Comparison of ENCODE assay signal across 20 cellular contexts in the genomic region with DNA sequence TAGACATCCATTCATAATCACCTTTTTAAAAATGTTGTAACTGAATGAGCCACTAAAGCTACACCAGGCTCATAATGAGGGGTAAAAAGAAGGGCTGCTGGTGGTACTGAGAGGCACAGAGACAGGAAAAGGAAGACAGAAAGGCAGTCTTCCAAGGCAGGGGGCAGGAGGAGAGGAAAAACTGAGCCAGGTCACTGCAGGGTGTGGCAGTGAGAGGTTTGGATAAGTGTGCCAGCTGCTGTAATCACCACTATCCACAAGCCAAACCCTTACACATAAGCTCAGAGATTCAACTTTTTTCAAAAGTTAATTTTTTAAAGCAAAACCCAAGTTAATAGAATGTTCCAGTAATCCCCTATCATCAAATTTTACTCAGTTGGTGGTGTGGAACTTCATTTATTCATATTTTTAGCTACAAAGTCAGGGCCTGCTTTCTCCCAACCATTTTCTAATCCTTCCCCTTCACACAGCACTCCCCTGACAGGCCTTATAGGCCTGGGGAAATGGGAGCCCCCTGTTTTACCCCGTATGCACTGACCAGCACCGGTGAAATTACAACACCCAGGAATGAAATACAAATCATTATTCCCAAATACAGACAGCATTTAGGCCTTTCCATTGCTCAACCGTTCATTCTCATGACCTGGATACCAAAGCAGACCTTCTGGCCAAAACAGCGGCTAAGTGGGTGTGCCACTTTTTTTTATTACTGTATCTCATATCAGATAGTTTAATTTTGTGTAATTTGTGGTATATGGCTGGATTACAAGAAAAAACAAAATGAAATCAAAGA.
A peak's percentile ranks its signal among the peaks of the same experiment; 100 is the strongest.
DNase-seq lines count a peak whose midpoint lies in the region; ATAC-seq and TF ChIP-seq lines count a peak whose summit lies in the region.
"Had no signal": no experiment of that assay in that cellular context is flagged by ENCODE, and none has a peak within 500 bp of the region (broad histone marks: within the 10 kb centered on the region; RNA-seq: fewer than 3 reads in every experiment).

No MANE protein-coding gene starts in this region.

- no peak overlapping the region for H2BK12ac ChIP-seq in H9 (ENCODE audit: insufficient read length, low read depth, low read length)

- H2AFZ ChIP-seq in H9 (ENCODE audit: low read length) = no peak overlapping the region

- no peak for TF ChIP-seq POLR2A in Peyer's patch (IDR thresholded peaks at IDR 0.05)

- no peaks in the 10 kb centered on the region for H3K9me3 ChIP-seq in H9 (ENCODE audit: control insufficient read depth, low read depth, low read length)
- H3K9me3 ChIP-seq in subcutaneous abdominal adipose tissue (ENCODE audit: control insufficient read depth in 5 of 5, low read length in 5 of 5) = no peaks in the 10 kb centered on the region
- H3K9me3 ChIP-seq in Peyer's patch = no peaks in the 10 kb centered on the region
- H3K9me3 ChIP-seq: adrenal gland, BLaER1, pancreas, testis had no signal

- no peak overlapping the region for H3K4ac ChIP-seq in H9 (ENCODE audit: low read depth, low read length)

- H3K27ac Mint-ChIP-seq in H9 = peak overlapping the region in 2 of 3 experiments; percentile 13 to 78; a peak in 1 of 7 replicates
- H3K27ac Mint-ChIP-seq in MCF 10A (ENCODE audit: low read depth, unreplicated experiment) = peak overlapping the region; percentile 84
- H3K27ac Mint-ChIP-seq in activated T-helper 2 cell treated with anti-CD3 and anti-CD28 coated beads, Interferon-gamma antibody, Interleukin-2, Interleukin-4, amounts not matched to agents 10 μg/mL and 5 μg/mL and 100 μg/mL, durations not matched to agents 14 hours and 24 hours and 36 hours = no peak overlapping the region
- no peak overlapping the region for H3K27ac Mint-ChIP-seq in activated naive CD8-positive, alpha-beta T cell treated with anti-CD3 and anti-CD28 coated beads, Interleukin-2, amount 50 U/mL, for 24 hours

- DNase-seq in H9 (no peak), MCF 10A (ENCODE audit: unreplicated experiment) (peak; percentile 63), left cardiac atrium (no peak), COLO668 (lab: John Stamatoyannopoulos, UW; ENCODE audit: unreplicated experiment) (no peak), Peyer's patch (no peak)
- no peak for DNase-seq in activated T-helper 2 cell treated with anti-CD3 and anti-CD28 coated beads, Interferon-gamma antibody, Interleukin-2, Interleukin-4, amounts not matched to agents 10 μg/mL and 5 μg/mL and 100 μg/mL, durations not matched to agents 14 hours and 24 hours and 36 hours (ENCODE audit: low spot score)
- DNase-seq in activated naive CD8-positive, alpha-beta T cell treated with anti-CD3 and anti-CD28 coated beads, Interleukin-2, amount 50 U/mL, for 24 hours = no peak
- DNase-seq: activated CD4-positive, alpha-beta T cell treated with anti-CD3 and anti-CD28 coated beads for 1 hour; activated T-cell treated with anti-CD3 and anti-CD28 coated beads for 4 hours; adrenal gland; dermis blood vessel endothelial cell; immature natural killer cell; IMR-90; midbrain; NCI-H1105 treated with DMSO at 0.1 percent for 48 hours; pancreas; stimulated activated CD4-positive, alpha-beta T cell treated with anti-CD3 and anti-CD28 coated beads, Interleukin-15, amount 100 ng/mL, for 24 hours; testis had no signal

- ATAC-seq in left cardiac atrium = peak; percentile 74 to 91
- ATAC-seq in activated naive CD8-positive, alpha-beta T cell treated with anti-CD3 and anti-CD28 coated beads, Interleukin-2, amount 50 U/mL, for 24 hours = no peak

- POLR2A ChIA-PET in MCF 10A (lab: Yijun Ruan, JAX) = interaction anchor here (0.8 to 4.2 kb wide), 7 partner anchors 12 to 74 kb away, joined by 3 to 28 read pairs (median 4); no protein-coding TSS in a partner anchor

- no peaks in the 10 kb centered on the region for H4K20me1 ChIP-seq in H9 (ENCODE audit: control insufficient read depth, insufficient read depth, insufficient read length)
- H4K20me1 ChIP-seq: BLaER1 had no signal

- no peak overlapping the region for H2BK20ac ChIP-seq in H9 (ENCODE audit: low read depth, low read length, poor library complexity, severe bottlenecking)

- H3K36me3 Mint-ChIP-seq in H9 (ENCODE audit: insufficient read depth in 1 of 3, low read depth in 3 of 3) (no peaks in the 10 kb centered on the region), MCF 10A (ENCODE audit: insufficient read depth, unreplicated experiment) (peaks cover 4% of the 10 kb centered on the region)
- H3K36me3 Mint-ChIP-seq in activated T-helper 2 cell treated with anti-CD3 and anti-CD28 coated beads, Interferon-gamma antibody, Interleukin-2, Interleukin-4, amounts not matched to agents 10 μg/mL and 5 μg/mL and 100 μg/mL, durations not matched to agents 14 hours and 24 hours and 36 hours (ENCODE audit: low read depth) = no peaks in the 10 kb centered on the region
- no peaks in the 10 kb centered on the region for H3K36me3 Mint-ChIP-seq in activated naive CD8-positive, alpha-beta T cell treated with anti-CD3 and anti-CD28 coated beads, Interleukin-2, amount 50 U/mL, for 24 hours (ENCODE audit: low read depth)
- H3K36me3 Mint-ChIP-seq: immature natural killer cell had no signal

- H3K4me1 ChIP-seq in H9 (ENCODE audit: insufficient read depth, low read length) (no peaks in the 10 kb centered on the region; the same call in 1 of the 2 replicates), subcutaneous abdominal adipose tissue (ENCODE audit: control insufficient read depth in 5 of 5, insufficient read depth in 5 of 5, low read length in 5 of 5) (peaks cover 0 to 20% (median 11%) of the 10 kb centered on the region in 5 donors), Peyer's patch (no peaks in the 10 kb centered on the region)
- H3K4me1 ChIP-seq: adrenal gland, BLaER1, pancreas had no signal

- no peaks in the 10 kb centered on the region for H3K79me1 ChIP-seq in H9 (ENCODE audit: insufficient read depth, low read depth, low read length, poor library complexity, severe bottlenecking)

- no CpG with 5 or more reads among the region's 4 CpGs for WGBS in H9 (ENCODE audit: extremely low coverage, insufficient read length, low lambda C conversion rate)

- H3K14ac ChIP-seq in H9 (ENCODE audit: insufficient read depth, low read length) = no peak overlapping the region

- H3K9me3 Mint-ChIP-seq in H9 (no peaks in the 10 kb centered on the region), MCF 10A (ENCODE audit: unreplicated experiment) (no peaks in the 10 kb centered on the region)
- H3K9me3 Mint-ChIP-seq in activated T-helper 2 cell treated with anti-CD3 and anti-CD28 coated beads, Interferon-gamma antibody, Interleukin-2, Interleukin-4, amounts not matched to agents 10 μg/mL and 5 μg/mL and 100 μg/mL, durations not matched to agents 14 hours and 24 hours and 36 hours = no peaks in the 10 kb centered on the region
- H3K9me3 Mint-ChIP-seq in activated naive CD8-positive, alpha-beta T cell treated with anti-CD3 and anti-CD28 coated beads, Interleukin-2, amount 50 U/mL, for 24 hours = no peaks in the 10 kb centered on the region
- H3K9me3 Mint-ChIP-seq: immature natural killer cell had no signal

- no peaks in the 10 kb centered on the region for H3K36me3 ChIP-seq in subcutaneous abdominal adipose tissue (ENCODE audit: control insufficient read depth in 5 of 5, insufficient read depth in 5 of 5, low read length in 5 of 5)
- no peaks in the 10 kb centered on the region for H3K36me3 ChIP-seq in Peyer's patch
- H3K36me3 ChIP-seq: adrenal gland, BLaER1, pancreas had no signal

- intact Hi-C loops in MCF 10A (cut with micrococcal nuclease) = no loop called here
- intact Hi-C loops in left cardiac atrium (cut with DNase I) = no loop called here
- intact Hi-C loops in activated T-helper 2 cell treated with anti-CD3 and anti-CD28 coated beads, Interferon-gamma antibody, Interleukin-2, Interleukin-4, amounts not matched to agents 10 μg/mL and 5 μg/mL and 100 μg/mL, durations not matched to agents 14 hours and 24 hours and 36 hours (cut with micrococcal nuclease) = no loop called here

- H3T11ph ChIP-seq in H9 (ENCODE audit: low read length) = no peak overlapping the region

- no peaks in the 10 kb centered on the region for H3K27me3 ChIP-seq in H9 (ENCODE audit: insufficient read depth, low read length)
- H3K27me3 ChIP-seq in subcutaneous abdominal adipose tissue (ENCODE audit: control insufficient read depth in 5 of 5, insufficient read depth in 4 of 5, low read length in 5 of 5) = no peaks in the 10 kb centered on the region
- no peaks in the 10 kb centered on the region for H3K27me3 ChIP-seq in Peyer's patch
- H3K27me3 ChIP-seq: adrenal gland, BLaER1, pancreas, testis had no signal

- H2AK5ac ChIP-seq in H9 (ENCODE audit: insufficient read length, low read length) = no peak overlapping the region

- H3K9ac ChIP-seq in H9 (ENCODE audit: extremely low read depth, insufficient read length, low read length) (no peak overlapping the region), subcutaneous abdominal adipose tissue (ENCODE audit: low read length in 5 of 5) (peak overlapping the region in 2 of 5 donors; percentile 2 to 16)
- H3K9ac ChIP-seq: BLaER1 had no signal

- no peak overlapping the region for H4K91ac ChIP-seq in H9 (ENCODE audit: insufficient read length, low read depth, low read length)

- H3K23me2 ChIP-seq in H9 (ENCODE audit: insufficient read length, low read depth, low read length, poor library complexity, severe bottlenecking) = no peaks in the 10 kb centered on the region

- CTCF ChIA-PET in MCF 10A (lab: Yijun Ruan, JAX) = interaction anchor here (0.5 to 1.0 kb wide), 4 partner anchors 13 to 77 kb away, joined by 3 to 5 read pairs (median 4); no protein-coding TSS in a partner anchor

- no peak overlapping the region for H3K4me2 ChIP-seq in H9 (ENCODE audit: insufficient read depth, insufficient read length, low read length)
- H3K4me2 ChIP-seq: BLaER1 had no signal

- H4K5ac ChIP-seq in H9 (ENCODE audit: insufficient read length, low read depth, low read length) = no peak overlapping the region

- H3K27ac ChIP-seq in H9 (ENCODE audit: insufficient read length, low read depth, low read length) (no peak overlapping the region), subcutaneous abdominal adipose tissue (ENCODE audit: low read depth, low read length) (peak overlapping the region; percentile 87), Peyer's patch (no peak overlapping the region)
- H3K27ac ChIP-seq: adrenal gland, BLaER1, pancreas, testis had no signal

- H3K4me3 ChIP-seq in subcutaneous abdominal adipose tissue (ENCODE audit: low read depth in 1 of 5, low read length in 5 of 5) (no peak overlapping the region), Peyer's patch (no peak overlapping the region)
- H3K4me3 ChIP-seq: adrenal gland, BLaER1, pancreas, testis had no signal

- no peak overlapping the region for H4K8ac ChIP-seq in H9 (replicated peaks; ENCODE audit: insufficient read length, low read depth, low read length)

- no peak for TF ChIP-seq CTCF in H9 (conservative IDR thresholded peaks at IDR 0.05)
- TF ChIP-seq CTCF in MCF 10A (IDR thresholded peaks at IDR 0.05; ENCODE audit: unreplicated experiment) = no peak
- no peak for TF ChIP-seq CTCF in Peyer's patch (IDR thresholded peaks at IDR 0.05)

- H2BK5ac ChIP-seq in H9 (ENCODE audit: insufficient read length, low read length) = no peak overlapping the region

- no peak overlapping the region for H2BK120ac ChIP-seq in H9 (ENCODE audit: low read depth, low read length, poor library complexity, severe bottlenecking)

- BruUV-seq in MCF 10A (replicated peaks; lab: Mats Ljungman, UMichigan) = no TSS peak

- no peaks in the 10 kb centered on the region for H3K79me2 ChIP-seq in H9 (ENCODE audit: insufficient read depth, low read length)

- H3K18ac ChIP-seq in H9 (ENCODE audit: insufficient read length, low read depth, low read length) = no peak overlapping the region

- H3K4me1 Mint-ChIP-seq in H9 (peaks cover 31 to 36% of the 10 kb centered on the region in 2 experiments), MCF 10A (ENCODE audit: insufficient read depth, unreplicated experiment) (peaks cover 25% of the 10 kb centered on the region)
- H3K4me1 Mint-ChIP-seq in activated T-helper 2 cell treated with anti-CD3 and anti-CD28 coated beads, Interferon-gamma antibody, Interleukin-2, Interleukin-4, amounts not matched to agents 10 μg/mL and 5 μg/mL and 100 μg/mL, durations not matched to agents 14 hours and 24 hours and 36 hours (ENCODE audit: low read depth) = no peaks in the 10 kb centered on the region
- no peaks in the 10 kb centered on the region for H3K4me1 Mint-ChIP-seq in activated naive CD8-positive, alpha-beta T cell treated with anti-CD3 and anti-CD28 coated beads, Interleukin-2, amount 50 U/mL, for 24 hours
- H3K4me1 Mint-ChIP-seq: immature natural killer cell had no signal

- H3K23ac ChIP-seq in H9 (ENCODE audit: insufficient read length, low read depth, low read length) = no peak overlapping the region

- H2BK15ac ChIP-seq in H9 (ENCODE audit: low read depth, low read length) = no peak overlapping the region

- no peaks in the 10 kb centered on the region for H3K27me3 Mint-ChIP-seq in H9 (ENCODE audit: low read depth)
- no peaks in the 10 kb centered on the region for H3K27me3 Mint-ChIP-seq in MCF 10A (ENCODE audit: insufficient read depth, unreplicated experiment)
- H3K27me3 Mint-ChIP-seq in activated T-helper 2 cell treated with anti-CD3 and anti-CD28 coated beads, Interferon-gamma antibody, Interleukin-2, Interleukin-4, amounts not matched to agents 10 μg/mL and 5 μg/mL and 100 μg/mL, durations not matched to agents 14 hours and 24 hours and 36 hours (ENCODE audit: low read depth) = peaks cover 9% of the 10 kb centered on the region
- peaks cover 2% of the 10 kb centered on the region for H3K27me3 Mint-ChIP-seq in activated naive CD8-positive, alpha-beta T cell treated with anti-CD3 and anti-CD28 coated beads, Interleukin-2, amount 50 U/mL, for 24 hours

- H3K4me3 Mint-ChIP-seq in H9 (no peak overlapping the region), MCF 10A (ENCODE audit: unreplicated experiment) (peak overlapping the region; percentile 57)
- no peak overlapping the region for H3K4me3 Mint-ChIP-seq in activated T-helper 2 cell treated with anti-CD3 and anti-CD28 coated beads, Interferon-gamma antibody, Interleukin-2, Interleukin-4, amounts not matched to agents 10 μg/mL and 5 μg/mL and 100 μg/mL, durations not matched to agents 14 hours and 24 hours and 36 hours (ENCODE audit: low read depth)
- no peak overlapping the region for H3K4me3 Mint-ChIP-seq in activated naive CD8-positive, alpha-beta T cell treated with anti-CD3 and anti-CD28 coated beads, Interleukin-2, amount 50 U/mL, for 24 hours
- H3K4me3 Mint-ChIP-seq: immature natural killer cell had no signal

- no peak overlapping the region for H3K56ac ChIP-seq in H9 (ENCODE audit: insufficient read length, low read depth, low read length)

Comparison
In these comparisons a context has a peak if more than half of its experiments do, and no peak if none do; other contexts are left out.
1. H3K27ac Mint-ChIP-seq: peak in H9 (2 of 3) and MCF 10A (single experiment); none in activated T-helper 2 cell treated with anti-CD3 and anti-CD28 coated beads, Interferon-gamma antibody, Interleukin-2, Interleukin-4, amounts not matched to agents 10 μg/mL and 5 μg/mL and 100 μg/mL, durations not matched to agents 14 hours and 24 hours and 36 hours (single experiment) and activated naive CD8-positive, alpha-beta T cell treated with anti-CD3 and anti-CD28 coated beads, Interleukin-2, amount 50 U/mL, for 24 hours (single experiment).